Comparison of ENCODE assay signal across 8 cellular contexts in genomic region chr17:42675348-42675983, GRCh38. TPM values are rescaled to one million over a fixed set of nuclear protein-coding genes. Genes with fewer than 3 reads are reported as not detected.
DNase-seq lines count a peak whose midpoint lies in the region; ATAC-seq and TF ChIP-seq lines count a peak whose summit lies in the region.

No MANE protein-coding gene starts in this region.

- H3K9me3 Mint-ChIP-seq in natural killer cell treated with Interleukin-12 subunit alpha and Interleukin-12 subunit beta and Interleukin-15 and Interleukin-18, amount 100 ng/mL, for 72 hours, result no peaks in the 10 kb centered on the region
- H3K9me3 Mint-ChIP-seq in natural killer cell, result no peaks in the 10 kb centered on the region

- H3K4me3 Mint-ChIP-seq in natural killer cell treated with Interleukin-12 subunit alpha and Interleukin-12 subunit beta and Interleukin-15 and Interleukin-18, amount 100 ng/mL, for 72 hours, result peak overlapping the region; percentile 92
- no peak overlapping the region for H3K4me3 Mint-ChIP-seq in natural killer cell

- H3K27me3 Mint-ChIP-seq in natural killer cell treated with Interleukin-12 subunit alpha and Interleukin-12 subunit beta and Interleukin-15 and Interleukin-18, amount 100 ng/mL, for 72 hours, result peaks cover 17% of the 10 kb centered on the region in 2 donors
- peaks cover 7 to 35% of the 10 kb centered on the region in 2 donors for H3K27me3 Mint-ChIP-seq in natural killer cell (ENCODE audit: low read depth in 2 of 2)

- H3K36me3 Mint-ChIP-seq in natural killer cell treated with Interleukin-12 subunit alpha and Interleukin-12 subunit beta and Interleukin-15 and Interleukin-18, amount 100 ng/mL, for 72 hours, result no peaks in the 10 kb centered on the region
- no peaks in the 10 kb centered on the region for H3K36me3 Mint-ChIP-seq in natural killer cell

- no peak for DNase-seq in natural killer cell treated with Interleukin-12 subunit alpha and Interleukin-12 subunit beta and Interleukin-15 and Interleukin-18, amount 100 ng/mL, for 72 hours (ENCODE audit: low spot score)
- DNase-seq in natural killer cell (no peak), astrocyte of the spinal cord (ENCODE audit: low read depth, low spot score) (no peak), right lobe of liver (peak in 1 of 3 donors; percentile 76), vagina (ENCODE audit: extremely low spot score in 2 of 2) (no peak)

- H3K4me3 ChIP-seq in astrocyte of the spinal cord (ENCODE audit: low read depth, low read length) (peak overlapping the region; percentile 81), right lobe of liver (peak overlapping the region; percentile 94 to 97 (median 97)), vagina (peak overlapping the region; percentile 86 to 92)

- TF ChIP-seq CTCF in natural killer cell (IDR thresholded peaks at IDR 0.05) (no peak), astrocyte of the spinal cord (IDR thresholded peaks at IDR 0.05; ENCODE audit: low read depth, low read length) (no peak), right lobe of liver (IDR thresholded peaks at IDR 0.05) (no peak), vagina (IDR thresholded peaks at IDR 0.05) (no peak)

- H3K4me1 ChIP-seq in right lobe of liver (peaks cover 0 to 38% (median 9%) of the 10 kb centered on the region in 4 donors), vagina (peaks cover 81% of the 10 kb centered on the region)

- H3K36me3 ChIP-seq in right lobe of liver (peaks cover 0 to 28% (median 10%) of the 10 kb centered on the region in 4 donors), vagina (peaks cover 0 to 30% of the 10 kb centered on the region in 2 donors)

- H3K27me3 ChIP-seq in right lobe of liver (no peaks in the 10 kb centered on the region), vagina (no peaks in the 10 kb centered on the region)

- in situ Hi-C loops in astrocyte of the spinal cord (cut with HindIII; ENCODE audit: low sequenced_read_pairs), result no loop called here

- peaks cover 29% of the 10 kb centered on the region in 2 donors for H3K4me1 Mint-ChIP-seq in natural killer cell treated with Interleukin-12 subunit alpha and Interleukin-12 subunit beta and Interleukin-15 and Interleukin-18, amount 100 ng/mL, for 72 hours (ENCODE audit: low read depth in 2 of 2)
- H3K4me1 Mint-ChIP-seq in natural killer cell, result peaks cover 26 to 53% of the 10 kb centered on the region in 2 donors

- H3K27ac Mint-ChIP-seq in natural killer cell treated with Interleukin-12 subunit alpha and Interleukin-12 subunit beta and Interleukin-15 and Interleukin-18, amount 100 ng/mL, for 72 hours, result no peak overlapping the region
- no peak overlapping the region for H3K27ac Mint-ChIP-seq in natural killer cell

- no peak for ATAC-seq in natural killer cell treated with Interleukin-12 subunit alpha and Interleukin-12 subunit beta and Interleukin-15 and Interleukin-18, amount 100 ng/mL, for 72 hours
- ATAC-seq in natural killer cell (no peak), right lobe of liver (no peak), HG03095 (IDR thresholded peaks at IDR 0.05; ENCODE audit: unreplicated experiment) (no peak), HG02571 (IDR thresholded peaks at IDR 0.05; ENCODE audit: unreplicated experiment) (no peak), GM18873 (IDR thresholded peaks at IDR 0.05; ENCODE audit: low FRiP score, unreplicated experiment) (no peak)

- H3K9me3 ChIP-seq in right lobe of liver, result no peaks in the 10 kb centered on the region
- H3K9me3 ChIP-seq in vagina, result no peaks in the 10 kb centered on the region

- WGBS in right lobe of liver (ENCODE audit: insufficient coverage, low coverage, low lambda C conversion rate, missing lambda C conversion rate), result 1% methylated on average over 12 of the region's 29 CpGs

- intact Hi-C loops in natural killer cell (cut with micrococcal nuclease), result no loop called here
- intact Hi-C loops in right lobe of liver (cut with DNase I), result no loop called here
- intact Hi-C loops in vagina (cut with DNase I), result no loop called here

- H3K27ac ChIP-seq in right lobe of liver (peak overlapping the region; percentile 61 to 84 (median 76)), vagina (peak overlapping the region; percentile 98)

- TF ChIP-seq POLR2A in right lobe of liver (IDR thresholded peaks at IDR 0.05) (no peak), vagina (IDR thresholded peaks at IDR 0.05) (no peak)

RNA-seq across cellular contexts. Expression of gene PLEKHH3, which starts 1.3 kb away (rescaled TPM):
- total RNA-seq in natural killer cell treated with Interleukin-12 subunit alpha and Interleukin-12 subunit beta and Interleukin-15 and Interleukin-18, amount 100 ng/mL, for 72 hours, result under 1 TPM in 1 of 2 donors, not detected in 1; 0.73 TPM
- total RNA-seq in natural killer cell, result 1 to 10 TPM in 1 of 3 donors, under 1 TPM in 2; 0.14 to 1.8 (median 0.26) TPM
- 10 to 100 TPM in 5 of 6 experiments, 1 to 10 TPM in 1; 8.1 to 23.7 (median 11.2) TPM for total RNA-seq in right lobe of liver
- total RNA-seq in vagina, result 44.9 TPM

RNA-seq across cellular contexts. Expression of gene CCR10, which starts 6.2 kb away (rescaled TPM):
- not detected for total RNA-seq in natural killer cell treated with Interleukin-12 subunit alpha and Interleukin-12 subunit beta and Interleukin-15 and Interleukin-18, amount 100 ng/mL, for 72 hours
- total RNA-seq in natural killer cell (1 to 10 TPM; 1.2 to 2.6 (median 1.2) TPM), right lobe of liver (under 1 TPM in 3 of 6 experiments, not detected in 3; 0.21 to 0.34 (median 0.31) TPM), vagina (3.2 TPM)

RNA-seq across cellular contexts. Expression of gene CNTNAP1, which starts 6.9 kb away (rescaled TPM):
- under 1 TPM; 0.17 to 0.39 TPM for total RNA-seq in natural killer cell treated with Interleukin-12 subunit alpha and Interleukin-12 subunit beta and Interleukin-15 and Interleukin-18, amount 100 ng/mL, for 72 hours
- total RNA-seq in natural killer cell (under 1 TPM; 0.33 to 0.85 (median 0.39) TPM), right lobe of liver (1 to 10 TPM in 1 of 6 experiments, under 1 TPM in 5; 0.42 to 1.8 (median 0.56) TPM), vagina (5.9 TPM)

RNA-seq across cellular contexts. Expression of gene TUBG2, which starts 16.4 kb away (rescaled TPM):
- 1 to 10 TPM; 3.9 to 8.0 TPM for total RNA-seq in natural killer cell treated with Interleukin-12 subunit alpha and Interleukin-12 subunit beta and Interleukin-15 and Interleukin-18, amount 100 ng/mL, for 72 hours
- total RNA-seq in natural killer cell, result 10 to 100 TPM in 1 of 3 donors, 1 to 10 TPM in 2; 7.8 to 14.2 (median 9.6) TPM
- 10 to 100 TPM in 1 of 6 experiments, 1 to 10 TPM in 5; 6.8 to 10.7 (median 7.5) TPM for total RNA-seq in right lobe of liver
- 44.7 TPM for total RNA-seq in vagina
